Comparison of ENCODE assay signal across 8 cellular contexts in genomic region chr18:54224379-54225014, GRCh38. TPM values are rescaled to one million over a fixed set of nuclear protein-coding genes. Genes with fewer than 3 reads are reported as not detected.
DNase-seq lines count a peak whose midpoint lies in the region; TF ChIP-seq lines count a peak whose summit lies in the region.

A gene with protein sequence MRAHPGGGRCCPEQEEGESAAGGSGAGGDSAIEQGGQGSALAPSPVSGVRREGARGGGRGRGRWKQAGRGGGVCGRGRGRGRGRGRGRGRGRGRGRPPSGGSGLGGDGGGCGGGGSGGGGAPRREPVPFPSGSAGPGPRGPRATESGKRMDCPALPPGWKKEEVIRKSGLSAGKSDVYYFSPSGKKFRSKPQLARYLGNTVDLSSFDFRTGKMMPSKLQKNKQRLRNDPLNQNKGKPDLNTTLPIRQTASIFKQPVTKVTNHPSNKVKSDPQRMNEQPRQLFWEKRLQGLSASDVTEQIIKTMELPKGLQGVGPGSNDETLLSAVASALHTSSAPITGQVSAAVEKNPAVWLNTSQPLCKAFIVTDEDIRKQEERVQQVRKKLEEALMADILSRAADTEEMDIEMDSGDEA (minus strand): TSS chr18:54224669. CDS start chr18:54224559, 110 bp downstream.

- no peak for TF ChIP-seq EP300 in suprapubic skin (IDR thresholded peaks at IDR 0.05)

- DNase-seq in GM06990 (ENCODE audit: extremely low read depth, insufficient read length) = peak; percentile 98
- peak; percentile 86 for DNase-seq in HFFc6
- peak; percentile 95 for DNase-seq in NB4 (ENCODE audit: low read depth)
- DNase-seq in SK-N-MC (ENCODE audit: low read depth, low spot score) = no peak
- DNase-seq in activated naive CD4-positive, alpha-beta T cell treated with anti-CD3 and anti-CD28 coated beads, Interleukin-2, amount 50 U/mL, for 16 hours = peak; percentile 93
- peak; percentile 81 for DNase-seq in germinal center (ENCODE audit: low spot score)
- DNase-seq in nucleus accumbens (lab: John Stamatoyannopoulos, UW) = peak; percentile 67 to 99 (median 90)
- DNase-seq in suprapubic skin (ENCODE audit: low spot score in 2 of 2) = peak; percentile 94 to 96

- peak within 1 kb of the TSS; percentile 97 for H3K4me3 Mint-ChIP-seq in HFFc6

- TF ChIP-seq CTCF in GM06990 (IDR thresholded peaks at IDR 0.05; ENCODE audit: insufficient read depth, low read length, poor library complexity, severe bottlenecking) (peak; percentile 44), HFFc6 (IDR thresholded peaks at IDR 0.05) (peak; percentile 44), NB4 (IDR thresholded peaks at IDR 0.05; ENCODE audit: low read depth, low read length) (peak; percentile 8), suprapubic skin (IDR thresholded peaks at IDR 0.05) (no peak)

- TF ChIP-seq POLR2A in NB4 (IDR thresholded peaks at IDR 0.05; ENCODE audit: extremely low read depth, insufficient read length) = peak; percentile 41
- peak in 1 of 2 donors; percentile 44 for TF ChIP-seq POLR2A in suprapubic skin (IDR thresholded peaks at IDR 0.05)

- peaks cover 38% of the 10 kb centered on the region for H3K4me1 Mint-ChIP-seq in HFFc6 (ENCODE audit: low read depth)

- H3K9me3 Mint-ChIP-seq in HFFc6 = no peaks in the 10 kb centered on the region

- peak within 1 kb of the TSS; percentile 62 for H3K9ac ChIP-seq in SK-N-MC (ENCODE audit: insufficient read length)

- peak within 1 kb of the TSS; percentile 98 for H3K27ac Mint-ChIP-seq in HFFc6

- H3K36me3 Mint-ChIP-seq in HFFc6 (ENCODE audit: low read depth) = peaks cover 12% of the 10 kb centered on the region; the same call in 1 of the 2 replicates

- H3K9me3 ChIP-seq in SK-N-MC (ENCODE audit: low read depth, low read length) (no peaks in the 10 kb centered on the region), suprapubic skin (no peaks in the 10 kb centered on the region)

- H3K27me3 Mint-ChIP-seq in HFFc6 (ENCODE audit: insufficient read depth) = peaks cover 3% of the 10 kb centered on the region

- H3K4me1 ChIP-seq in suprapubic skin = peaks cover 39% of the 10 kb centered on the region

- H3K4me3 ChIP-seq in GM06990 (replicated peaks; ENCODE audit: low read depth, low read length) (peak within 1 kb of the TSS; percentile 87), NB4 (ENCODE audit: low read depth, low read length) (peak within 1 kb of the TSS; percentile 69), SK-N-MC (peak within 1 kb of the TSS; percentile 81), suprapubic skin (peak within 1 kb of the TSS; percentile 81)

- peak within 1 kb of the TSS; percentile 36; the same call in 1 of the 2 replicates for H3K27ac ChIP-seq in SK-N-MC
- H3K27ac ChIP-seq in suprapubic skin = peak within 1 kb of the TSS; percentile 93

- no peaks in the 10 kb centered on the region for H3K27me3 ChIP-seq in GM06990 (replicated peaks; ENCODE audit: control insufficient read depth, insufficient read depth, low read length)
- H3K27me3 ChIP-seq in suprapubic skin = no peaks in the 10 kb centered on the region

- H3K36me3 ChIP-seq in GM06990 (ENCODE audit: control insufficient read depth, insufficient read depth, low read length) = no peaks in the 10 kb centered on the region; the same call in 1 of the 2 replicates
- H3K36me3 ChIP-seq in SK-N-MC (ENCODE audit: insufficient read depth, low read length) = no peaks in the 10 kb centered on the region
- H3K36me3 ChIP-seq in suprapubic skin = no peaks in the 10 kb centered on the region

- WGBS in suprapubic skin = under 1% methylated on average over 39 of the region's 66 CpGs

RNA-seq across cellular contexts. Expression of the gene that starts here (rescaled TPM):
- total RNA-seq in HFFc6 (2021; fragmentation: NEBNext Ultra II Directional; extraction: Animal tissue kit (Norgen Biotek cat#: 25700)) = 100 to 1,000 TPM in 1 of 6 experiments, 10 to 100 TPM in 5; 84.8 to 104 (median 88.9) TPM
- total RNA-seq in suprapubic skin = 10 to 100 TPM; 40.8 to 55.8 (median 45.0) TPM

Comparison
In these comparisons a context has a peak if more than half of its experiments do, and no peak if none do; other contexts are left out.
1. CTCF ChIP-seq: peak in GM06990 (single experiment), HFFc6 (single experiment) and NB4 (single experiment); none in suprapubic skin (0 of 2).
2. Peak in every context shown above with its lines, with median percentiles within 50 percentile points of each other: H3K4me3 ChIP-seq.